In genomic region chr1:211591980-211592493, GRCh38 we compare ENCODE assay signal across 7 cellular contexts. TPM values are rescaled to one million over a fixed set of nuclear protein-coding genes. Genes with fewer than 3 reads are reported as not detected.
DNase-seq lines count a peak whose midpoint lies in the region; ATAC-seq and TF ChIP-seq lines count a peak whose summit lies in the region.

No MANE protein-coding gene starts in this region.

- peaks cover 4% of the 10 kb centered on the region for H3K27me3 Mint-ChIP-seq in activated naive CD8-positive, alpha-beta T cell treated with anti-CD3 and anti-CD28 coated beads for 36 hours

- DNase-seq in HFF-Myc (ENCODE audit: extremely low read depth, low read depth) (peak; percentile 41), T1000 (lab: John Stamatoyannopoulos, UW) (peak; percentile 22), fibroblast of pulmonary artery (ENCODE audit: low read depth) (peak; percentile 89), stromal cell of bone marrow (ENCODE audit: low read depth) (peak; percentile 82)
- no peak for DNase-seq in activated naive CD8-positive, alpha-beta T cell treated with anti-CD3 and anti-CD28 coated beads for 36 hours

- no peaks in the 10 kb centered on the region for H3K9me3 Mint-ChIP-seq in activated naive CD8-positive, alpha-beta T cell treated with anti-CD3 and anti-CD28 coated beads for 36 hours

- H3K4me1 Mint-ChIP-seq in activated naive CD8-positive, alpha-beta T cell treated with anti-CD3 and anti-CD28 coated beads for 36 hours, result peaks cover 5% of the 10 kb centered on the region

- H3K27ac Mint-ChIP-seq in activated naive CD8-positive, alpha-beta T cell treated with anti-CD3 and anti-CD28 coated beads for 36 hours, result no peak overlapping the region

- ATAC-seq in GM21423 (IDR thresholded peaks at IDR 0.05; ENCODE audit: unreplicated experiment) (no peak), HG02571 (IDR thresholded peaks at IDR 0.05; ENCODE audit: unreplicated experiment) (no peak)

- H3K36me3 Mint-ChIP-seq in activated naive CD8-positive, alpha-beta T cell treated with anti-CD3 and anti-CD28 coated beads for 36 hours, result no peaks in the 10 kb centered on the region

- TF ChIP-seq CTCF in HFF-Myc (IDR thresholded peaks at IDR 0.05; ENCODE audit: low read depth, low read length, missing control alignments), result no peak
- no peak for TF ChIP-seq CTCF in fibroblast of pulmonary artery (IDR thresholded peaks at IDR 0.05; ENCODE audit: low read length, missing control alignments)

- no peak overlapping the region for H3K4me3 Mint-ChIP-seq in activated naive CD8-positive, alpha-beta T cell treated with anti-CD3 and anti-CD28 coated beads for 36 hours

- H3K4me3 ChIP-seq in HFF-Myc (replicated peaks; ENCODE audit: low read depth, low read length) (no peak overlapping the region), fibroblast of pulmonary artery (replicated peaks; ENCODE audit: low read depth, low read length) (no peak overlapping the region)

RNA-seq across cellular contexts. Expression of gene SLC30A1, which starts 13.1 kb away (rescaled TPM):
- 10 to 100 TPM; 11.3 to 12.1 TPM for total RNA-seq in activated naive CD8-positive, alpha-beta T cell treated with anti-CD3 and anti-CD28 coated beads for 36 hours
